ENCODE assay signal across 8 cellular contexts in the genomic region with DNA sequence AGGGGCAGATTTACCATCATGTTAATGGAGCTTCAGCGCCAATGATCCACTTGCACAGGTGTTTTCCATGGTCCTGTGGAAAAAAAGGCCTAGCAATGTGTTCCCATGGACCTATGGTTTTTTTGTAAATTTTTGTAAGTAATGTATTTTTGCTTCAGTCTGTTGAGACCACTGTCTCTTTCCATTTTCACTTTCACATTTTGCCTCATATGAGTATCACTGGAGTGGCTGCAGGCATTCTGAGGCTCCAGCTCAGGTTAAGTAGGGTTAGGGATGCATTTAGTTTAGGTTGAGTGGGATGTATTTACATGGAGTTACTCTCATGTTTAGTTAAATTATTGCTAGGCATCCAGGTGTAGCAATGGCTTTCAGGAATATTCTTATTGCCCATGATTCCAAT.
DNase-seq lines count a peak whose midpoint lies in the region; ATAC-seq lines count a peak whose summit lies in the region.

No MANE protein-coding gene starts in this region.

- peak overlapping the region; percentile 90 for H3K27ac Mint-ChIP-seq in T-helper 1 cell treated with Interleukin-12 subunit alpha and Interleukin-12 subunit beta and Interleukin-4 antibody, amounts not matched to agents 30 μg/mL and 1 μg/mL, for 36 hours

- peaks cover 14% of the 10 kb centered on the region for H3K36me3 Mint-ChIP-seq in T-helper 1 cell treated with Interleukin-12 subunit alpha and Interleukin-12 subunit beta and Interleukin-4 antibody, amounts not matched to agents 30 μg/mL and 1 μg/mL, for 36 hours (ENCODE audit: low read depth)

- DNase-seq in stimulated activated CD4-positive, alpha-beta T cell treated with anti-CD3 and anti-CD28 coated beads, Interleukin-15, amount 100 ng/mL, for 24 hours: peak; percentile 11
- DNase-seq in stimulated activated CD4-positive, alpha-beta T cell treated with anti-CD3 and anti-CD28 coated beads, Interleukin-2, amount 100 ng/mL, for 24 hours: no peak
- no peak for DNase-seq in DMS153 (lab: John Stamatoyannopoulos, UW)
- DNase-seq in islet precursor cell: no peak
- DNase-seq in DMS53 (lab: John Stamatoyannopoulos, UW): no peak
- DNase-seq in D341Med (ENCODE audit: low spot score): no peak

- no peaks in the 10 kb centered on the region for H3K27me3 Mint-ChIP-seq in T-helper 1 cell treated with Interleukin-12 subunit alpha and Interleukin-12 subunit beta and Interleukin-4 antibody, amounts not matched to agents 30 μg/mL and 1 μg/mL, for 36 hours (ENCODE audit: low read depth)

- ATAC-seq in HG02938 (IDR thresholded peaks at IDR 0.05; ENCODE audit: unreplicated experiment): peak; percentile 70

- H3K4me1 Mint-ChIP-seq in T-helper 1 cell treated with Interleukin-12 subunit alpha and Interleukin-12 subunit beta and Interleukin-4 antibody, amounts not matched to agents 30 μg/mL and 1 μg/mL, for 36 hours (ENCODE audit: low read depth): peaks cover 44% of the 10 kb centered on the region

- H3K4me3 Mint-ChIP-seq in T-helper 1 cell treated with Interleukin-12 subunit alpha and Interleukin-12 subunit beta and Interleukin-4 antibody, amounts not matched to agents 30 μg/mL and 1 μg/mL, for 36 hours: peak overlapping the region; percentile 80

- no peaks in the 10 kb centered on the region for H3K9me3 Mint-ChIP-seq in T-helper 1 cell treated with Interleukin-12 subunit alpha and Interleukin-12 subunit beta and Interleukin-4 antibody, amounts not matched to agents 30 μg/mL and 1 μg/mL, for 36 hours
